ENCODE assay signal across 3 cellular contexts in the genomic region with DNA sequence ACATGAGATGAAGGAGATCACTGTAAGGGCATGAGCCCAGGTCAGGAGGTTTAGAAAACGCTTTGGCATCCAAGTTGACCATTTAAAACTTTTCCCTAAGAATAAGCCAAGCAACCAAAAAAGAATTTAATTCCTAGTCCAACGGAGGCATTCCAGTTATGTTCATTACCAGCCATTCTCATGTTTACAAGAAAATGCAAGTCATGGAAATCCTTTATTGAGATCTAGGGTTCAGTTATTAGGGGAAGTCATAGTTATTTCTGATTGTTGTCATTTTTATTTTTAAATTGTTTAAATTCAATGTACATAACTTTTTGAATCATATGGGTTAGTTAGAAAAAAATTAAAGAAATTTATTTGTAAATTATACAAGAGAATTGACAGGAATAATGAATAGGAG.
TF ChIP-seq lines count a peak whose summit lies in the region.

No MANE protein-coding gene starts in this region.

TF ChIP-seq in HepG2, 621 proteins besides CTCF, POLR2A, EP300 and RAD21:
- TF ChIP-seq ZBTB42 (CRISPR knock-in tag; IDR thresholded peaks at IDR 0.05) (no peak), NFE2L2 (IDR thresholded peaks at IDR 0.05; ENCODE audit: low read length) (peak; percentile 70; the same call in 1 of the 2 replicates), MAFK (conservative IDR thresholded peaks at IDR 0.05 in 1 of 2, IDR thresholded peaks at IDR 0.05 in 1 of 2; ENCODE audit: low read length in 2 of 2) (0 out of 4 replicates have a peak, but pooled peaks of 1 of the 2 experiments have one; percentile 8)
TF ChIP-seq in HepG2: peak in this region for 2.

TF ChIP-seq in GM23338, 12 proteins besides CTCF, POLR2A, EP300 and RAD21 (continues in another document):
- no peak for TF ChIP-seq ZNF114 (CRISPR knock-in tag; IDR thresholded peaks at IDR 0.05)
- TF ChIP-seq EZH2phosphoT487 (IDR thresholded peaks at IDR 0.05; ENCODE audit: unreplicated experiment), result no peak
- TF ChIP-seq, protein P1, sequence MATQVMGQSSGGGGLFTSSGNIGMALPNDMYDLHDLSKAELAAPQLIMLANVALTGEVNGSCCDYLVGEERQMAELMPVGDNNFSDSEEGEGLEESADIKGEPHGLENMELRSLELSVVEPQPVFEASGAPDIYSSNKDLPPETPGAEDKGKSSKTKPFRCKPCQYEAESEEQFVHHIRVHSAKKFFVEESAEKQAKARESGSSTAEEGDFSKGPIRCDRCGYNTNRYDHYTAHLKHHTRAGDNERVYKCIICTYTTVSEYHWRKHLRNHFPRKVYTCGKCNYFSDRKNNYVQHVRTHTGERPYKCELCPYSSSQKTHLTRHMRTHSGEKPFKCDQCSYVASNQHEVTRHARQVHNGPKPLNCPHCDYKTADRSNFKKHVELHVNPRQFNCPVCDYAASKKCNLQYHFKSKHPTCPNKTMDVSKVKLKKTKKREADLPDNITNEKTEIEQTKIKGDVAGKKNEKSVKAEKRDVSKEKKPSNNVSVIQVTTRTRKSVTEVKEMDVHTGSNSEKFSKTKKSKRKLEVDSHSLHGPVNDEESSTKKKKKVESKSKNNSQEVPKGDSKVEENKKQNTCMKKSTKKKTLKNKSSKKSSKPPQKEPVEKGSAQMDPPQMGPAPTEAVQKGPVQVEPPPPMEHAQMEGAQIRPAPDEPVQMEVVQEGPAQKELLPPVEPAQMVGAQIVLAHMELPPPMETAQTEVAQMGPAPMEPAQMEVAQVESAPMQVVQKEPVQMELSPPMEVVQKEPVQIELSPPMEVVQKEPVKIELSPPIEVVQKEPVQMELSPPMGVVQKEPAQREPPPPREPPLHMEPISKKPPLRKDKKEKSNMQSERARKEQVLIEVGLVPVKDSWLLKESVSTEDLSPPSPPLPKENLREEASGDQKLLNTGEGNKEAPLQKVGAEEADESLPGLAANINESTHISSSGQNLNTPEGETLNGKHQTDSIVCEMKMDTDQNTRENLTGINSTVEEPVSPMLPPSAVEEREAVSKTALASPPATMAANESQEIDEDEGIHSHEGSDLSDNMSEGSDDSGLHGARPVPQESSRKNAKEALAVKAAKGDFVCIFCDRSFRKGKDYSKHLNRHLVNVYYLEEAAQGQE (IDR thresholded peaks at IDR 0.05; ENCODE audit: unreplicated experiment), result no peak
- TF ChIP-seq CREB1 (CRISPR knock-in tag; IDR thresholded peaks at IDR 0.05; ENCODE audit: low read depth), result no peak
- no peak for TF ChIP-seq ZNF331 (CRISPR knock-in tag; IDR thresholded peaks at IDR 0.05; ENCODE audit: low read depth)
- TF ChIP-seq STAT1 (IDR thresholded peaks at IDR 0.05; ENCODE audit: unreplicated experiment), result no peak
- TF ChIP-seq POLR2AphosphoS5 (IDR thresholded peaks at IDR 0.05; ENCODE audit: low read depth), result no peak
- no peak for TF ChIP-seq JUNB (IDR thresholded peaks at IDR 0.05; ENCODE audit: unreplicated experiment)
- TF ChIP-seq, protein P2, sequence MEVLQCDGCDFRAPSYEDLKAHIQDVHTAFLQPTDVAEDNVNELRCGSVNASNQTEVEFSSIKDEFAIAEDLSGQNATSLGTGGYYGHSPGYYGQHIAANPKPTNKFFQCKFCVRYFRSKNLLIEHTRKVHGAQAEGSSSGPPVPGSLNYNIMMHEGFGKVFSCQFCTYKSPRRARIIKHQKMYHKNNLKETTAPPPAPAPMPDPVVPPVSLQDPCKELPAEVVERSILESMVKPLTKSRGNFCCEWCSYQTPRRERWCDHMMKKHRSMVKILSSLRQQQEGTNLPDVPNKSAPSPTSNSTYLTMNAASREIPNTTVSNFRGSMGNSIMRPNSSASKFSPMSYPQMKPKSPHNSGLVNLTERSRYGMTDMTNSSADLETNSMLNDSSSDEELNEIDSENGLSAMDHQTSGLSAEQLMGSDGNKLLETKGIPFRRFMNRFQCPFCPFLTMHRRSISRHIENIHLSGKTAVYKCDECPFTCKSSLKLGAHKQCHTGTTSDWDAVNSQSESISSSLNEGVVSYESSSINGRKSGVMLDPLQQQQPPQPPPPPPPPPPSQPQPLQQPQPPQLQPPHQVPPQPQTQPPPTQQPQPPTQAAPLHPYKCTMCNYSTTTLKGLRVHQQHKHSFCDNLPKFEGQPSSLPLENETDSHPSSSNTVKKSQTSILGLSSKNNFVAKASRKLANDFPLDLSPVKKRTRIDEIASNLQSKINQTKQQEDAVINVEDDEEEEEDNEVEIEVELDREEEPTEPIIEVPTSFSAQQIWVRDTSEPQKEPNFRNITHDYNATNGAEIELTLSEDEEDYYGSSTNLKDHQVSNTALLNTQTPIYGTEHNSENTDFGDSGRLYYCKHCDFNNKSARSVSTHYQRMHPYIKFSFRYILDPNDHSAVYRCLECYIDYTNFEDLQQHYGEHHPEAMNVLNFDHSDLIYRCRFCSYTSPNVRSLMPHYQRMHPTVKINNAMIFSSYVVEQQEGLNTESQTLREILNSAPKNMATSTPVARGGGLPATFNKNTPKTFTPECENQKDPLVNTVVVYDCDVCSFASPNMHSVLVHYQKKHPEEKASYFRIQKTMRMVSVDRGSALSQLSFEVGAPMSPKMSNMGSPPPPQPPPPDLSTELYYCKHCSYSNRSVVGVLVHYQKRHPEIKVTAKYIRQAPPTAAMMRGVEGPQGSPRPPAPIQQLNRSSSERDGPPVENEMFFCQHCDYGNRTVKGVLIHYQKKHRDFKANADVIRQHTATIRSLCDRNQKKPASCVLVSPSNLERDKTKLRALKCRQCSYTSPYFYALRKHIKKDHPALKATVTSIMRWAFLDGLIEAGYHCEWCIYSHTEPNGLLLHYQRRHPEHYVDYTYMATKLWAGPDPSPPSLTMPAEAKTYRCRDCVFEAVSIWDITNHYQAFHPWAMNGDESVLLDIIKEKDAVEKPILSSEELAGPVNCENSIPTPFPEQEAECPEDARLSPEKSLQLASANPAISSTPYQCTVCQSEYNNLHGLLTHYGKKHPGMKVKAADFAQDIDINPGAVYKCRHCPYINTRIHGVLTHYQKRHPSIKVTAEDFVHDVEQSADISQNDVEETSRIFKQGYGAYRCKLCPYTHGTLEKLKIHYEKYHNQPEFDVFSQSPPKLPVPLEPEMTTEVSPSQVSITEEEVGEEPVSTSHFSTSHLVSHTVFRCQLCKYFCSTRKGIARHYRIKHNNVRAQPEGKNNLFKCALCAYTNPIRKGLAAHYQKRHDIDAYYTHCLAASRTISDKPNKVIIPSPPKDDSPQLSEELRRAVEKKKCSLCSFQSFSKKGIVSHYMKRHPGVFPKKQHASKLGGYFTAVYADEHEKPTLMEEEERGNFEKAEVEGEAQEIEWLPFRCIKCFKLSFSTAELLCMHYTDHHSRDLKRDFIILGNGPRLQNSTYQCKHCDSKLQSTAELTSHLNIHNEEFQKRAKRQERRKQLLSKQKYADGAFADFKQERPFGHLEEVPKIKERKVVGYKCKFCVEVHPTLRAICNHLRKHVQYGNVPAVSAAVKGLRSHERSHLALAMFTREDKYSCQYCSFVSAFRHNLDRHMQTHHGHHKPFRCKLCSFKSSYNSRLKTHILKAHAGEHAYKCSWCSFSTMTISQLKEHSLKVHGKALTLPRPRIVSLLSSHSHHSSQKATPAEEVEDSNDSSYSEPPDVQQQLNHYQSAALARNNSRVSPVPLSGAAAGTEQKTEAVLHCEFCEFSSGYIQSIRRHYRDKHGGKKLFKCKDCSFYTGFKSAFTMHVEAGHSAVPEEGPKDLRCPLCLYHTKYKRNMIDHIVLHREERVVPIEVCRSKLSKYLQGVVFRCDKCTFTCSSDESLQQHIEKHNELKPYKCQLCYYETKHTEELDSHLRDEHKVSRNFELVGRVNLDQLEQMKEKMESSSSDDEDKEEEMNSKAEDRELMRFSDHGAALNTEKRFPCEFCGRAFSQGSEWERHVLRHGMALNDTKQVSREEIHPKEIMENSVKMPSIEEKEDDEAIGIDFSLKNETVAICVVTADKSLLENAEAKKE (CRISPR knock-in tag; IDR thresholded peaks at IDR 0.05), result no peak
- no peak for TF ChIP-seq NANOG (IDR thresholded peaks at IDR 0.05; ENCODE audit: borderline replicate concordance)
- TF ChIP-seq EZH2 (IDR thresholded peaks at IDR 0.05; ENCODE audit: low read depth, unreplicated experiment), result no peak

TF ChIP-seq in K562, 482 proteins besides CTCF, POLR2A, EP300 and RAD21:
- TF ChIP-seq MAFG (tag; conservative IDR thresholded peaks at IDR 0.05), result peak; percentile 63
- no peak for TF ChIP-seq ZNF77 (CRISPR knock-in tag; IDR thresholded peaks at IDR 0.05)
